ENCODE assay signal across 7 cellular contexts in genomic region chr3:72082121-72082715, GRCh38.
A peak's percentile ranks its signal among the peaks of the same experiment; 100 is the strongest.
DNase-seq lines count a peak whose midpoint lies in the region; ATAC-seq, FAIRE-seq and TF ChIP-seq lines count a peak whose summit lies in the region.

No MANE protein-coding gene starts in this region.

- H3K4me3 ChIP-seq in K562 = no peak overlapping the region
- no peak overlapping the region for H3K4me3 ChIP-seq in sigmoid colon
- H3K4me3 ChIP-seq in suprapubic skin = no peak overlapping the region

- no peak overlapping the region for H3K9ac ChIP-seq in K562 (ENCODE audit: insufficient read depth in 1 of 2, low read depth in 2 of 2, low read length in 2 of 2)

- no peaks in the 10 kb centered on the region for H3K9me3 ChIP-seq in K562 (replicated peaks; ENCODE audit: control insufficient read depth, insufficient read depth, low read depth, low read length)
- no peaks in the 10 kb centered on the region for H3K9me3 ChIP-seq in sigmoid colon
- H3K9me3 ChIP-seq in suprapubic skin = no peaks in the 10 kb centered on the region

- POLR2A ChIA-PET in K562 (lab: Yijun Ruan, JAX) = no interaction called here

- no peak for TF ChIP-seq POLR2A in K562 (conservative IDR thresholded peaks at IDR 0.05)
- no peak for TF ChIP-seq POLR2A in sigmoid colon (IDR thresholded peaks at IDR 0.05)
- TF ChIP-seq POLR2A in suprapubic skin (IDR thresholded peaks at IDR 0.05) = no peak

- intact Hi-C loops in K562 (cut with micrococcal nuclease) = loop anchor here (10.0 kb wide), 2 partner anchors 77 to 127 kb away; no protein-coding TSS in a partner anchor
- intact Hi-C loops in sigmoid colon (cut with DNase I) = no loop called here

- CTCF ChIA-PET in K562 (lab: Yijun Ruan, JAX; ENCODE audit: low intra/inter-chr PET ratio) = no interaction called here

- no peak overlapping the region for H2AFZ ChIP-seq in K562 (ENCODE audit: low read depth, low read length)

- WGBS in K562 (ENCODE audit: insufficient coverage, low coverage, missing lambda C conversion rate) = 42% methylated on average over 8 of the region's 8 CpGs
- WGBS in sigmoid colon, 2 donors = 9 to 29% methylated on average over 8 of the region's 8 CpGs
- 53% methylated on average over 8 of the region's 8 CpGs for WGBS in suprapubic skin

- no peaks in the 10 kb centered on the region for H3K79me2 ChIP-seq in K562 (ENCODE audit: control insufficient read depth, insufficient read depth, low read length)

- H3K4me1 ChIP-seq in K562 (replicated peaks in 1 of 2; ENCODE audit: control insufficient read depth in 2 of 2, insufficient read depth in 2 of 2, low read length in 2 of 2) (peaks cover 24 to 46% of the 10 kb centered on the region in 2 experiments), sigmoid colon (peaks cover 0 to 17% (median 12%) of the 10 kb centered on the region in 4 donors), suprapubic skin (peaks cover 2% of the 10 kb centered on the region)

- FAIRE-seq in K562 (lab: Jason Lieb, UNC) = peak; percentile 51

- H3K27ac ChIP-seq in K562 (ENCODE audit: extremely low read depth, low read depth, low read length) (no peak overlapping the region), sigmoid colon (peak overlapping the region; percentile 1 to 55 (median 23)), suprapubic skin (no peak overlapping the region)

- ATAC-seq in GM19438 (IDR thresholded peaks at IDR 0.05; ENCODE audit: low read depth, unreplicated experiment) (peak; percentile 52), HG03342 (IDR thresholded peaks at IDR 0.05; ENCODE audit: unreplicated experiment) (peak; percentile 66), K562 (no peak)

- no peaks in the 10 kb centered on the region for H3K9me1 ChIP-seq in K562 (ENCODE audit: control insufficient read depth, insufficient read depth, low read length)

- TF ChIP-seq CTCF in K562 (IDR thresholded peaks at IDR 0.05 in 2 of 3, conservative IDR thresholded peaks at IDR 0.05 in 1 of 3; ENCODE audit: insufficient read depth in 2 of 3, low read depth in 1 of 3, low read length in 3 of 3) (no peak), sigmoid colon (IDR thresholded peaks at IDR 0.05) (no peak), suprapubic skin (IDR thresholded peaks at IDR 0.05) (no peak)

- no peaks in the 10 kb centered on the region for H4K20me1 ChIP-seq in K562 (replicated peaks; ENCODE audit: control insufficient read depth, insufficient read depth, low read length)

- no TSS peak for BruUV-seq in K562 (replicated peaks; lab: Mats Ljungman, UMichigan)

- in situ Hi-C loops in K562 (cut with MboI) = no loop called here

- DNase-seq in K562 (ENCODE audit: extremely low read depth in 1 of 4, low spot score in 3 of 4) (no peak), sigmoid colon (no peak), kidney glomerular epithelial cell (lab: John Stamatoyannopoulos, UW) (no peak), SHP77 treated with DMSO at 0.1 percent for 48 hours (lab: John Stamatoyannopoulos, UW) (no peak), suprapubic skin (ENCODE audit: low spot score in 2 of 2) (no peak)

- TF ChIP-seq RAD21 in K562 (CRISPR knock-in tag; conservative IDR thresholded peaks at IDR 0.05 in 1 of 2, IDR thresholded peaks at IDR 0.05 in 1 of 2) = no peak

- no peak for TF ChIP-seq EP300 in K562 (IDR thresholded peaks at IDR 0.05; ENCODE audit: low read length)
- TF ChIP-seq EP300 in sigmoid colon (IDR thresholded peaks at IDR 0.05) = no peak
- no peak for TF ChIP-seq EP300 in suprapubic skin (IDR thresholded peaks at IDR 0.05)

- no peaks in the 10 kb centered on the region for H3K36me3 ChIP-seq in K562 (ENCODE audit: control insufficient read depth, insufficient read depth, low read length)
- no peaks in the 10 kb centered on the region for H3K36me3 ChIP-seq in sigmoid colon
- no peaks in the 10 kb centered on the region for H3K36me3 ChIP-seq in suprapubic skin

- no peaks in the 10 kb centered on the region for H3K27me3 ChIP-seq in K562 (ENCODE audit: control insufficient read depth in 2 of 2, insufficient read depth in 2 of 2, low read length in 2 of 2)
- no peaks in the 10 kb centered on the region for H3K27me3 ChIP-seq in sigmoid colon
- no peaks in the 10 kb centered on the region for H3K27me3 ChIP-seq in suprapubic skin

- H3K4me2 ChIP-seq in K562 (ENCODE audit: insufficient read depth, low read length) = no peak overlapping the region

TF ChIP-seq in K562, 482 proteins besides CTCF, POLR2A, EP300 and RAD21 (continues in another document):
- TF ChIP-seq SMAD4 (CRISPR knock-in tag; conservative IDR thresholded peaks at IDR 0.05) = peak; percentile 37; the same call in 1 of the 2 replicates
- TF ChIP-seq, protein P1, sequence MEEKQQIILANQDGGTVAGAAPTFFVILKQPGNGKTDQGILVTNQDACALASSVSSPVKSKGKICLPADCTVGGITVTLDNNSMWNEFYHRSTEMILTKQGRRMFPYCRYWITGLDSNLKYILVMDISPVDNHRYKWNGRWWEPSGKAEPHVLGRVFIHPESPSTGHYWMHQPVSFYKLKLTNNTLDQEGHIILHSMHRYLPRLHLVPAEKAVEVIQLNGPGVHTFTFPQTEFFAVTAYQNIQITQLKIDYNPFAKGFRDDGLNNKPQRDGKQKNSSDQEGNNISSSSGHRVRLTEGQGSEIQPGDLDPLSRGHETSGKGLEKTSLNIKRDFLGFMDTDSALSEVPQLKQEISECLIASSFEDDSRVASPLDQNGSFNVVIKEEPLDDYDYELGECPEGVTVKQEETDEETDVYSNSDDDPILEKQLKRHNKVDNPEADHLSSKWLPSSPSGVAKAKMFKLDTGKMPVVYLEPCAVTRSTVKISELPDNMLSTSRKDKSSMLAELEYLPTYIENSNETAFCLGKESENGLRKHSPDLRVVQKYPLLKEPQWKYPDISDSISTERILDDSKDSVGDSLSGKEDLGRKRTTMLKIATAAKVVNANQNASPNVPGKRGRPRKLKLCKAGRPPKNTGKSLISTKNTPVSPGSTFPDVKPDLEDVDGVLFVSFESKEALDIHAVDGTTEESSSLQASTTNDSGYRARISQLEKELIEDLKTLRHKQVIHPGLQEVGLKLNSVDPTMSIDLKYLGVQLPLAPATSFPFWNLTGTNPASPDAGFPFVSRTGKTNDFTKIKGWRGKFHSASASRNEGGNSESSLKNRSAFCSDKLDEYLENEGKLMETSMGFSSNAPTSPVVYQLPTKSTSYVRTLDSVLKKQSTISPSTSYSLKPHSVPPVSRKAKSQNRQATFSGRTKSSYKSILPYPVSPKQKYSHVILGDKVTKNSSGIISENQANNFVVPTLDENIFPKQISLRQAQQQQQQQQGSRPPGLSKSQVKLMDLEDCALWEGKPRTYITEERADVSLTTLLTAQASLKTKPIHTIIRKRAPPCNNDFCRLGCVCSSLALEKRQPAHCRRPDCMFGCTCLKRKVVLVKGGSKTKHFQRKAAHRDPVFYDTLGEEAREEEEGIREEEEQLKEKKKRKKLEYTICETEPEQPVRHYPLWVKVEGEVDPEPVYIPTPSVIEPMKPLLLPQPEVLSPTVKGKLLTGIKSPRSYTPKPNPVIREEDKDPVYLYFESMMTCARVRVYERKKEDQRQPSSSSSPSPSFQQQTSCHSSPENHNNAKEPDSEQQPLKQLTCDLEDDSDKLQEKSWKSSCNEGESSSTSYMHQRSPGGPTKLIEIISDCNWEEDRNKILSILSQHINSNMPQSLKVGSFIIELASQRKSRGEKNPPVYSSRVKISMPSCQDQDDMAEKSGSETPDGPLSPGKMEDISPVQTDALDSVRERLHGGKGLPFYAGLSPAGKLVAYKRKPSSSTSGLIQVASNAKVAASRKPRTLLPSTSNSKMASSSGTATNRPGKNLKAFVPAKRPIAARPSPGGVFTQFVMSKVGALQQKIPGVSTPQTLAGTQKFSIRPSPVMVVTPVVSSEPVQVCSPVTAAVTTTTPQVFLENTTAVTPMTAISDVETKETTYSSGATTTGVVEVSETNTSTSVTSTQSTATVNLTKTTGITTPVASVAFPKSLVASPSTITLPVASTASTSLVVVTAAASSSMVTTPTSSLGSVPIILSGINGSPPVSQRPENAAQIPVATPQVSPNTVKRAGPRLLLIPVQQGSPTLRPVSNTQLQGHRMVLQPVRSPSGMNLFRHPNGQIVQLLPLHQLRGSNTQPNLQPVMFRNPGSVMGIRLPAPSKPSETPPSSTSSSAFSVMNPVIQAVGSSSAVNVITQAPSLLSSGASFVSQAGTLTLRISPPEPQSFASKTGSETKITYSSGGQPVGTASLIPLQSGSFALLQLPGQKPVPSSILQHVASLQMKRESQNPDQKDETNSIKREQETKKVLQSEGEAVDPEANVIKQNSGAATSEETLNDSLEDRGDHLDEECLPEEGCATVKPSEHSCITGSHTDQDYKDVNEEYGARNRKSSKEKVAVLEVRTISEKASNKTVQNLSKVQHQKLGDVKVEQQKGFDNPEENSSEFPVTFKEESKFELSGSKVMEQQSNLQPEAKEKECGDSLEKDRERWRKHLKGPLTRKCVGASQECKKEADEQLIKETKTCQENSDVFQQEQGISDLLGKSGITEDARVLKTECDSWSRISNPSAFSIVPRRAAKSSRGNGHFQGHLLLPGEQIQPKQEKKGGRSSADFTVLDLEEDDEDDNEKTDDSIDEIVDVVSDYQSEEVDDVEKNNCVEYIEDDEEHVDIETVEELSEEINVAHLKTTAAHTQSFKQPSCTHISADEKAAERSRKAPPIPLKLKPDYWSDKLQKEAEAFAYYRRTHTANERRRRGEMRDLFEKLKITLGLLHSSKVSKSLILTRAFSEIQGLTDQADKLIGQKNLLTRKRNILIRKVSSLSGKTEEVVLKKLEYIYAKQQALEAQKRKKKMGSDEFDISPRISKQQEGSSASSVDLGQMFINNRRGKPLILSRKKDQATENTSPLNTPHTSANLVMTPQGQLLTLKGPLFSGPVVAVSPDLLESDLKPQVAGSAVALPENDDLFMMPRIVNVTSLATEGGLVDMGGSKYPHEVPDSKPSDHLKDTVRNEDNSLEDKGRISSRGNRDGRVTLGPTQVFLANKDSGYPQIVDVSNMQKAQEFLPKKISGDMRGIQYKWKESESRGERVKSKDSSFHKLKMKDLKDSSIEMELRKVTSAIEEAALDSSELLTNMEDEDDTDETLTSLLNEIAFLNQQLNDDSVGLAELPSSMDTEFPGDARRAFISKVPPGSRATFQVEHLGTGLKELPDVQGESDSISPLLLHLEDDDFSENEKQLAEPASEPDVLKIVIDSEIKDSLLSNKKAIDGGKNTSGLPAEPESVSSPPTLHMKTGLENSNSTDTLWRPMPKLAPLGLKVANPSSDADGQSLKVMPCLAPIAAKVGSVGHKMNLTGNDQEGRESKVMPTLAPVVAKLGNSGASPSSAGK (IDR thresholded peaks at IDR 0.05) = peak; percentile 67
- TF ChIP-seq, protein P2, sequence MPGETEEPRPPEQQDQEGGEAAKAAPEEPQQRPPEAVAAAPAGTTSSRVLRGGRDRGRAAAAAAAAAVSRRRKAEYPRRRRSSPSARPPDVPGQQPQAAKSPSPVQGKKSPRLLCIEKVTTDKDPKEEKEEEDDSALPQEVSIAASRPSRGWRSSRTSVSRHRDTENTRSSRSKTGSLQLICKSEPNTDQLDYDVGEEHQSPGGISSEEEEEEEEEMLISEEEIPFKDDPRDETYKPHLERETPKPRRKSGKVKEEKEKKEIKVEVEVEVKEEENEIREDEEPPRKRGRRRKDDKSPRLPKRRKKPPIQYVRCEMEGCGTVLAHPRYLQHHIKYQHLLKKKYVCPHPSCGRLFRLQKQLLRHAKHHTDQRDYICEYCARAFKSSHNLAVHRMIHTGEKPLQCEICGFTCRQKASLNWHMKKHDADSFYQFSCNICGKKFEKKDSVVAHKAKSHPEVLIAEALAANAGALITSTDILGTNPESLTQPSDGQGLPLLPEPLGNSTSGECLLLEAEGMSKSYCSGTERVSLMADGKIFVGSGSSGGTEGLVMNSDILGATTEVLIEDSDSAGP (CRISPR knock-in tag; IDR thresholded peaks at IDR 0.05) = no peak

Comparison
In these comparisons a context has a peak if more than half of its experiments do, and no peak if none do; other contexts are left out.
1. H3K27ac ChIP-seq: peak in sigmoid colon (4 of 4); none in K562 (single experiment) and suprapubic skin (single experiment).